In the genomic region with DNA sequence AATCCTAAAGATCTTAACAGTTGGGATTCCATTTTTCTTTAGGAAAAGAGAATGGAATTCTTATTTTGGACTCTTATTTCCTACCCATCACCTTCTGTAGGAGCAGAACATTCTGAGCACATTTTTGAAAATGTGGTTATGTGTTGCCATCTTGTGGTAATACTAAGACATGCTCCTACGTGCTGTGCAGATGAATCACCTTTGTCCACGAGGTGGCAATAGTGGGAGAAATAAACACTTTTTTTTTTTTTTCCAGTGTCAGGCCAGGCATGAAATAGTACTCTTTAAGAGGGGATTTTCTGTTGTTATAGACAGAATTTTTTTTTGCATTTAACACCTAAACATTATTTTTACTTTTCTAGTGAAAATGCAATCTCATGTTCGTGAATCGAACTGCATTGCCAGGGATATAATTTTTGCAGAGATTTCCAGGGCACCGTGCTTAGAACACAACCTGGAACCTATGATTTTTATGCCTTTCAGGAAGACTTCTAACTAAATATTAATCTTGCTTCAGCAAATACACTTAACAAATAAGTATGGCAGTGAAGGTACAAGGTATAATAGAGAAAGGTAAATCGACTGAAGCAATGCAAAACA, we compare ENCODE assay signal across 8 cellular contexts.
DNase-seq lines count a peak whose midpoint lies in the region; ATAC-seq and TF ChIP-seq lines count a peak whose summit lies in the region.

No MANE protein-coding gene starts in this region.

- ATAC-seq in HG03571 (IDR thresholded peaks at IDR 0.05; ENCODE audit: unreplicated experiment) (peak; percentile 94), mucosa of descending colon (peak; percentile 89)

- H3K9me3 ChIP-seq in mucosa of descending colon: no peaks in the 10 kb centered on the region

- H3K27ac Mint-ChIP-seq in endothelial cell (ENCODE audit: unreplicated experiment): no peak overlapping the region

- no peaks in the 10 kb centered on the region for H3K27me3 Mint-ChIP-seq in endothelial cell (ENCODE audit: unreplicated experiment)

- H3K4me3 ChIP-seq in mucosa of descending colon: no peak overlapping the region

- no peaks in the 10 kb centered on the region for H3K9me3 Mint-ChIP-seq in endothelial cell (ENCODE audit: unreplicated experiment)

- H3K4me1 ChIP-seq in mucosa of descending colon (ENCODE audit: low read depth): no peaks in the 10 kb centered on the region

- intact Hi-C loops in mucosa of descending colon (cut with DNase I, micrococcal nuclease): no loop called here

- peak; percentile 74 for DNase-seq in DMS 273 treated with DMSO at 0.1 percent for 48 hours (lab: John Stamatoyannopoulos, UW)
- peak; percentile 66 for DNase-seq in GM20000 (ENCODE audit: low spot score)
- DNase-seq in NCI-H69 (lab: John Stamatoyannopoulos, UW): peak; percentile 79
- peak; percentile 42 to 46 for DNase-seq in activated CD4-positive, alpha-beta T cell treated with anti-CD3 and anti-CD28 coated beads, Interleukin-2, amount 50 U/mL, for 4 hours
- DNase-seq in endothelial cell (ENCODE audit: low spot score): peak; percentile 62
- DNase-seq in mucosa of descending colon: peak in 2 of 3 donors; percentile 29 to 91
- peak in 5 of 6 experiments; percentile 1 to 68 (median 41) for DNase-seq in stimulated activated naive CD4-positive, alpha-beta T cell (lab: John Stamatoyannopoulos, UW)

- no peak overlapping the region for H3K4me3 Mint-ChIP-seq in endothelial cell (ENCODE audit: unreplicated experiment)

- H3K36me3 ChIP-seq in mucosa of descending colon (ENCODE audit: low read depth): no peaks in the 10 kb centered on the region

- no peaks in the 10 kb centered on the region for H3K36me3 Mint-ChIP-seq in endothelial cell (ENCODE audit: low read depth, unreplicated experiment)

- TF ChIP-seq CTCF in GM20000 (IDR thresholded peaks at IDR 0.05; ENCODE audit: extremely low read depth, missing control alignments): peak; percentile 94
- peak; percentile 88 for TF ChIP-seq CTCF in endothelial cell (IDR thresholded peaks at IDR 0.05; ENCODE audit: unreplicated experiment)
- TF ChIP-seq CTCF in mucosa of descending colon (IDR thresholded peaks at IDR 0.05): peak; percentile 83

- no peaks in the 10 kb centered on the region for H3K4me1 Mint-ChIP-seq in endothelial cell (ENCODE audit: unreplicated experiment)
